1 cellular context compared by ENCODE assay signal in genomic region chr10:98264378-98265065, GRCh38.
TF ChIP-seq lines count a peak whose summit lies in the region.

No MANE protein-coding gene starts in this region.

TF ChIP-seq in H1, 55 proteins besides CTCF, POLR2A, EP300 and RAD21 (continued from another document):
- TF ChIP-seq EGR1 (IDR thresholded peaks at IDR 0.05; ENCODE audit: borderline replicate concordance, low read depth, low read length) (no peak), ATF3 (IDR thresholded peaks at IDR 0.05; ENCODE audit: insufficient read depth, low read depth, low read length) (no peak), SP4 (IDR thresholded peaks at IDR 0.05; ENCODE audit: low read length) (no peak), CBX8 (IDR thresholded peaks at IDR 0.05; ENCODE audit: borderline replicate concordance, low read depth, low read length) (no peak), ZNF274 (IDR thresholded peaks at IDR 0.05; ENCODE audit: borderline replicate concordance, extremely low read depth, low read length) (no peak), SIRT6 (IDR thresholded peaks at IDR 0.05; ENCODE audit: low read length) (no peak), TEAD4 (IDR thresholded peaks at IDR 0.05; ENCODE audit: low read depth, low read length) (no peak), MAFK (IDR thresholded peaks at IDR 0.05; ENCODE audit: low read depth, low read length) (no peak), HDAC2 (IDR thresholded peaks at IDR 0.05; ENCODE audit: borderline replicate concordance in 1 of 2, low read depth in 2 of 2, low read length in 2 of 2) (no peak), ASH2L (IDR thresholded peaks at IDR 0.05; ENCODE audit: low read length) (no peak), SAP30 (IDR thresholded peaks at IDR 0.05; ENCODE audit: insufficient read depth, insufficient replicate concordance, low read length) (no peak), KDM4A (IDR thresholded peaks at IDR 0.05; ENCODE audit: low read depth, low read length, severe bottlenecking) (no peak), JUN (IDR thresholded peaks at IDR 0.05; ENCODE audit: low read depth, low read length) (no peak), CHD2 (IDR thresholded peaks at IDR 0.05; ENCODE audit: low read length) (no peak), RBBP5 (IDR thresholded peaks at IDR 0.05; ENCODE audit: borderline replicate concordance, low read depth, low read length) (no peak), TAF1 (IDR thresholded peaks at IDR 0.05; ENCODE audit: low read depth, low read length) (no peak), PHF8 (conservative IDR thresholded peaks at IDR 0.05; ENCODE audit: low read depth, low read length) (no peak)
